8 cellular contexts compared by ENCODE assay signal in the genomic region with DNA sequence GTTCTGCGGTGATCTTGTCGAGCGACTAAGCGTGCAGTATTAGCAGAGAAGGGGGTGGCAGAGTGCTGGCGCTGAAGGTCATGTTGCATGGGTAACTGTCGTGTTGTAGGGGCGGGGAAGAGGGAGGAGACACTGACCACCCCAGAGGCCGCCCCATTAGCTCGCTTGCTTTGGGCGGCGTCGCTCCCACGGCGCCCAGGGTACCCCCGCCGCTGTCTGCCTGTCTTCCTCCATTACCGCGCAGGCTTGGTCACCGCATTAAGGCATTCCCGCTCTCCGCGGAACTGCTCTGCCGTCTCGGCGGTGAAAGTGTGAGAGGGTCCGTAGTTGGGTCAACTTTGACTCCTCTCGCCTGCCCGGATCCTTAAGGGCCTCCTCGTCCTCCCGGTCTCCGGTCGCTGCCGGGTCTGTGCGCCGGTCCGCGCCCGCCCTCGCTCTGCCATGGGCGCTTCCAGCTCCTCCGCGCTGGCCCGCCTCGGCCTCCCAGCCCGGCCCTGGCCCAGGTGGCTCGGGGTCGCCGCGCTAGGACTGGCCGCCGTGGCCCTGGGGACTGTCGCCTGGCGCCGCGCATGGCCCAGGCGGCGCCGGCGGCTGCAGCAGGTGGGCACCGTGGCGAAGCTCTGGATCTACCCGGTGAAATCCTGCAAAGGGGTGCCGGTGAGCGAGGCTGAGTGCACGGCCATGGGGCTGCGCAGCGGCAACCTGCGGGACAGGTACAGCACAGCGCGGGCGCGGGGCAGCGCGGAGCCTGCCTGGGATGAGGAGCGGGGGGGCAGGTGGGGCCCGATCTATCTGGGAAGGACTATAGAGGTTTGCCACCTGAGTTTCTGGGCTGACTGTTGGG. TPM values are rescaled to one million over a fixed set of nuclear protein-coding genes. Genes with fewer than 3 reads are reported as not detected.
A peak's percentile ranks its signal among the peaks of the same experiment; 100 is the strongest.
DNase-seq lines count a peak whose midpoint lies in the region; ATAC-seq and TF ChIP-seq lines count a peak whose summit lies in the region.

A gene (plus strand): TSS at position 232 of the 844 bp plus-strand sequence. CDS start 210 bp downstream, at position 442.

- peaks cover 49% of the 10 kb centered on the region for H3K27me3 Mint-ChIP-seq in activated naive CD4-positive, alpha-beta T cell treated with anti-CD3 and anti-CD28 coated beads, Interleukin-2, amount 50 U/mL, for 24 hours
- peaks cover 5% of the 10 kb centered on the region for H3K27me3 Mint-ChIP-seq in HFFc6 (ENCODE audit: insufficient read depth)
- peaks cover 50% of the 10 kb centered on the region for H3K27me3 Mint-ChIP-seq in activated T-helper 17 cell treated with anti-CD3 and anti-CD28 coated beads, Interleukin-2, amount 50 U/mL, for 72 hours
- H3K27me3 Mint-ChIP-seq in natural killer cell (ENCODE audit: low read depth in 2 of 2) = peaks cover 50 to 60% of the 10 kb centered on the region in 2 donors

- no peaks in the 10 kb centered on the region for H3K9me3 ChIP-seq in gastroesophageal sphincter

- WGBS in gastroesophageal sphincter (ENCODE audit: low coverage in 1 of 2), 2 donors = 0% methylated on average over 1 of the region's 76 CpGs; no CpG with 5 or more reads in 1 of the 2 donors

- no peak for TF ChIP-seq EP300 in gastroesophageal sphincter (IDR thresholded peaks at IDR 0.05)

- no peaks in the 10 kb centered on the region for H3K9me3 Mint-ChIP-seq in activated naive CD4-positive, alpha-beta T cell treated with anti-CD3 and anti-CD28 coated beads, Interleukin-2, amount 50 U/mL, for 24 hours
- no peaks in the 10 kb centered on the region for H3K9me3 Mint-ChIP-seq in HFFc6
- no peaks in the 10 kb centered on the region for H3K9me3 Mint-ChIP-seq in activated T-helper 17 cell treated with anti-CD3 and anti-CD28 coated beads, Interleukin-2, amount 50 U/mL, for 72 hours
- no peaks in the 10 kb centered on the region for H3K9me3 Mint-ChIP-seq in natural killer cell

- intact Hi-C loops in natural killer cell (cut with micrococcal nuclease) = no loop called here

- peak; percentile 83 to 90 for TF ChIP-seq POLR2A in gastroesophageal sphincter (IDR thresholded peaks at IDR 0.05)

- H3K4me3 ChIP-seq in gastroesophageal sphincter = peak within 1 kb of the TSS; percentile 79 to 96

- H3K36me3 ChIP-seq in gastroesophageal sphincter = no peaks in the 10 kb centered on the region

- H3K4me3 Mint-ChIP-seq in activated naive CD4-positive, alpha-beta T cell treated with anti-CD3 and anti-CD28 coated beads, Interleukin-2, amount 50 U/mL, for 24 hours = peak within 1 kb of the TSS; percentile 64
- H3K4me3 Mint-ChIP-seq in HFFc6 = peak within 1 kb of the TSS; percentile 91
- H3K4me3 Mint-ChIP-seq in activated T-helper 17 cell treated with anti-CD3 and anti-CD28 coated beads, Interleukin-2, amount 50 U/mL, for 72 hours = peak within 1 kb of the TSS; percentile 59
- H3K4me3 Mint-ChIP-seq in natural killer cell = peak within 1 kb of the TSS; percentile 79

- H3K4me1 ChIP-seq in gastroesophageal sphincter = peaks cover 3 to 63% (median 15%) of the 10 kb centered on the region in 3 donors

- TF ChIP-seq CTCF in HFFc6 (IDR thresholded peaks at IDR 0.05) = no peak
- peak in 1 of 4 experiments; percentile 18 for TF ChIP-seq CTCF in gastroesophageal sphincter (IDR thresholded peaks at IDR 0.05)
- no peak for TF ChIP-seq CTCF in natural killer cell (IDR thresholded peaks at IDR 0.05)

- peak; percentile 34 for ATAC-seq in activated T-helper 17 cell treated with anti-CD3 and anti-CD28 coated beads, Interleukin-2, amount 50 U/mL, for 72 hours (replicated peaks)
- ATAC-seq in gastroesophageal sphincter = peak; percentile 95
- ATAC-seq in natural killer cell = peak; percentile 60 to 83 (median 65)

- H3K36me3 Mint-ChIP-seq in activated naive CD4-positive, alpha-beta T cell treated with anti-CD3 and anti-CD28 coated beads, Interleukin-2, amount 50 U/mL, for 24 hours = no peaks in the 10 kb centered on the region
- H3K36me3 Mint-ChIP-seq in HFFc6 (ENCODE audit: low read depth) = no peaks in the 10 kb centered on the region
- no peaks in the 10 kb centered on the region for H3K36me3 Mint-ChIP-seq in activated T-helper 17 cell treated with anti-CD3 and anti-CD28 coated beads, Interleukin-2, amount 50 U/mL, for 72 hours (ENCODE audit: low read depth)
- H3K36me3 Mint-ChIP-seq in natural killer cell = no peaks in the 10 kb centered on the region

- no peak for DNase-seq in activated naive CD4-positive, alpha-beta T cell (lab: John Stamatoyannopoulos, UW)
- DNase-seq in HFFc6 (peak; percentile 58), NCI-H1417 (lab: John Stamatoyannopoulos, UW) (peak in 2 of 3 experiments; percentile 92), natural killer cell (no peak), GDM1 (lab: John Stamatoyannopoulos, UW) (no peak)

- H3K4me1 Mint-ChIP-seq in activated naive CD4-positive, alpha-beta T cell treated with anti-CD3 and anti-CD28 coated beads, Interleukin-2, amount 50 U/mL, for 24 hours = peaks cover 10% of the 10 kb centered on the region
- peaks cover 24% of the 10 kb centered on the region for H3K4me1 Mint-ChIP-seq in HFFc6 (ENCODE audit: low read depth)
- H3K4me1 Mint-ChIP-seq in activated T-helper 17 cell treated with anti-CD3 and anti-CD28 coated beads, Interleukin-2, amount 50 U/mL, for 72 hours = no peaks in the 10 kb centered on the region
- H3K4me1 Mint-ChIP-seq in natural killer cell = peaks cover 6 to 9% of the 10 kb centered on the region in 2 donors

- no peak within 1 kb of the TSS for H3K27ac Mint-ChIP-seq in activated naive CD4-positive, alpha-beta T cell treated with anti-CD3 and anti-CD28 coated beads, Interleukin-2, amount 50 U/mL, for 24 hours
- H3K27ac Mint-ChIP-seq in HFFc6 (peak within 1 kb of the TSS; percentile 80), natural killer cell (no peak within 1 kb of the TSS)
- no peak within 1 kb of the TSS for H3K27ac Mint-ChIP-seq in activated T-helper 17 cell treated with anti-CD3 and anti-CD28 coated beads, Interleukin-2, amount 50 U/mL, for 72 hours

- H3K27ac ChIP-seq in gastroesophageal sphincter = peak within 1 kb of the TSS; percentile 81 to 98 (median 91)

- no peaks in the 10 kb centered on the region for H3K27me3 ChIP-seq in gastroesophageal sphincter

RNA-seq across cellular contexts. Expression of the gene that starts here (rescaled TPM):
- 1 to 10 TPM; 3.2 to 5.2 (median 3.8) TPM for total RNA-seq in HFFc6 (2021; fragmentation: NEBNext Ultra II Directional; extraction: Animal tissue kit (Norgen Biotek cat#: 25700))
- total RNA-seq in activated T-helper 17 cell treated with anti-CD3 and anti-CD28 coated beads, Interleukin-2, amount 50 U/mL, for 72 hours = not detected
- total RNA-seq in gastroesophageal sphincter = 10 to 100 TPM; 13.0 to 32.5 (median 17.9) TPM
- total RNA-seq in natural killer cell = 1 to 10 TPM in 1 of 3 donors, under 1 TPM in 2; 0.33 to 1.7 (median 0.45) TPM

Comparison
In these comparisons a context has a peak if more than half of its experiments do, and no peak if none do; other contexts are left out.
1. Peak in ATAC-seq in activated T-helper 17 cell treated with anti-CD3 and anti-CD28 coated beads, Interleukin-2, amount 50 U/mL, for 72 hours; RNA of the gene not detected or under 1 TPM.
2. DNase-seq: peak in HFFc6 (single experiment) and NCI-H1417 (2 of 3); none in activated naive CD4-positive, alpha-beta T cell (0 of 4), natural killer cell (single experiment) and GDM1 (single experiment).
3. ATAC-seq: peak in every context shown above with its lines; median percentile 95 in gastroesophageal sphincter; 65 in natural killer cell; 34 in activated T-helper 17 cell treated with anti-CD3 and anti-CD28 coated beads, Interleukin-2, amount 50 U/mL, for 72 hours.
4. Peak in every context shown above with its lines, with median percentiles within 50 percentile points of each other: H3K4me3 Mint-ChIP-seq.